In genomic region chr9:109969559-109970237, GRCh38 we compare ENCODE assay signal across 15 cellular contexts.
DNase-seq lines count a peak whose midpoint lies in the region; ATAC-seq and TF ChIP-seq lines count a peak whose summit lies in the region.
"Had no signal": no experiment of that assay in that cellular context is flagged by ENCODE, and none has a peak within 500 bp of the region (broad histone marks: within the 10 kb centered on the region; RNA-seq: fewer than 3 reads in every experiment).

No MANE protein-coding gene starts in this region.

- no peak for DNase-seq in activated CD4-positive, alpha-beta T cell treated with anti-CD3 and anti-CD28 coated beads for 36 hours
- no peak for DNase-seq in activated CD4-positive, alpha-beta T cell treated with anti-CD3 and anti-CD28 coated beads for 4 hours
- DNase-seq in fibroblast of pulmonary artery (ENCODE audit: low read depth), result peak; percentile 32
- DNase-seq in neural progenitor cell (ENCODE audit: low spot score), result no peak
- no peak for DNase-seq in foreskin fibroblast
- no peak for DNase-seq in NCI-H226
- DNase-seq: amygdala; effector memory CD4-positive, alpha-beta T cell; gastrocnemius medialis; GDM1; Karpas-422; NCI-H187 had no signal

- CTCF ChIA-PET in activated CD4-positive, alpha-beta T cell treated with anti-CD3 and anti-CD28 coated beads for 36 hours (lab: Charles Lee), result interaction anchor here (0.6 to 1.5 kb wide), 5 partner anchors 14 to 80 kb away, joined by 3 to 6 read pairs (median 3); no protein-coding TSS in a partner anchor

- H3K36me3 ChIP-seq in OCI-LY3 (replicated peaks; ENCODE audit: low read depth, low read length) (no peaks in the 10 kb centered on the region), neural progenitor cell (no peaks in the 10 kb centered on the region)
- H3K36me3 ChIP-seq: gastrocnemius medialis, neutrophil had no signal

- POLR2A ChIA-PET in activated CD4-positive, alpha-beta T cell treated with anti-CD3 and anti-CD28 coated beads for 36 hours (lab: Charles Lee), result interaction anchor here (0.6 kb wide), 1 partner anchor 472 kb away, joined by 3 read pairs; no protein-coding TSS in a partner anchor

- H3K9ac ChIP-seq in OCI-LY3 (ENCODE audit: low read length) (peak overlapping the region; percentile 55; the same call in 1 of the 2 replicates), neural progenitor cell (no peak overlapping the region)

- TF ChIP-seq CTCF in OCI-LY3 (IDR thresholded peaks at IDR 0.05; ENCODE audit: low read depth, low read length) (no peak), fibroblast of pulmonary artery (IDR thresholded peaks at IDR 0.05; ENCODE audit: low read length, missing control alignments) (no peak), neural progenitor cell (IDR thresholded peaks at IDR 0.05) (no peak), foreskin fibroblast (IDR thresholded peaks at IDR 0.05; ENCODE audit: low read depth, low read length) (no peak)

- 0 out of 2 replicates have a peak, but pooled peaks cover 8% of the 10 kb centered on the region for H3K27me3 ChIP-seq in OCI-LY3 (ENCODE audit: low read depth, low read length)
- no peaks in the 10 kb centered on the region for H3K27me3 ChIP-seq in neural progenitor cell
- H3K27me3 ChIP-seq: gastrocnemius medialis, neutrophil had no signal

- H4K20me1 ChIP-seq in OCI-LY3 (ENCODE audit: insufficient read depth, low read length) (no peaks in the 10 kb centered on the region), neural progenitor cell (ENCODE audit: low read depth) (no peaks in the 10 kb centered on the region)

- H3K9me3 Mint-ChIP-seq in activated CD4-positive, alpha-beta T cell treated with anti-CD3 and anti-CD28 coated beads for 36 hours (ENCODE audit: low read depth), result no peaks in the 10 kb centered on the region
- no peaks in the 10 kb centered on the region for H3K9me3 Mint-ChIP-seq in neural progenitor cell

- H3K27ac ChIP-seq in OCI-LY3 (ENCODE audit: low read length) (peak overlapping the region; percentile 76; the same call in 1 of the 2 replicates), neural progenitor cell (no peak overlapping the region)
- H3K27ac ChIP-seq: gastrocnemius medialis, neutrophil had no signal

- no peak for ATAC-seq in activated CD4-positive, alpha-beta T cell treated with anti-CD3 and anti-CD28 coated beads for 36 hours
- no peak for ATAC-seq in HG03469 (IDR thresholded peaks at IDR 0.05; ENCODE audit: unreplicated experiment)

- no peaks in the 10 kb centered on the region for H3F3A ChIP-seq in neural progenitor cell (ENCODE audit: low read depth)

- peaks cover 3% of the 10 kb centered on the region for H3K36me3 Mint-ChIP-seq in activated CD4-positive, alpha-beta T cell treated with anti-CD3 and anti-CD28 coated beads for 36 hours (ENCODE audit: low read depth)
- no peaks in the 10 kb centered on the region for H3K36me3 Mint-ChIP-seq in neural progenitor cell

- no peaks in the 10 kb centered on the region for H3K27me3 Mint-ChIP-seq in activated CD4-positive, alpha-beta T cell treated with anti-CD3 and anti-CD28 coated beads for 36 hours
- peaks cover 10% of the 10 kb centered on the region for H3K27me3 Mint-ChIP-seq in neural progenitor cell (ENCODE audit: insufficient read depth, low read depth)

- intact Hi-C loops in activated CD4-positive, alpha-beta T cell treated with anti-CD3 and anti-CD28 coated beads for 36 hours (cut with DNase I, micrococcal nuclease), result loop anchor here (10.0 kb wide), 2 partner anchors 285 to 1515 kb away; partner anchors contain the start of genes ECPAS (in 1 of the 2) and TXN (in 1 of the 2)

- H3K4me3 ChIP-seq in OCI-LY3 (ENCODE audit: low read length) (no peak overlapping the region), fibroblast of pulmonary artery (replicated peaks; ENCODE audit: low read depth, low read length) (no peak overlapping the region), neural progenitor cell (no peak overlapping the region), foreskin fibroblast (ENCODE audit: low read depth in 1 of 2, low read length in 2 of 2) (no peak overlapping the region)
- H3K4me3 ChIP-seq: gastrocnemius medialis had no signal

- H3K4me3 Mint-ChIP-seq in activated CD4-positive, alpha-beta T cell treated with anti-CD3 and anti-CD28 coated beads for 36 hours, result no peak overlapping the region
- H3K4me3 Mint-ChIP-seq in neural progenitor cell, result no peak overlapping the region

- H3K79me2 ChIP-seq in OCI-LY3 (ENCODE audit: low read length) (no peaks in the 10 kb centered on the region), neural progenitor cell (ENCODE audit: low read depth) (no peaks in the 10 kb centered on the region)

- H3K27ac Mint-ChIP-seq in activated CD4-positive, alpha-beta T cell treated with anti-CD3 and anti-CD28 coated beads for 36 hours, result peak overlapping the region; percentile 87
- peak overlapping the region; percentile 36 for H3K27ac Mint-ChIP-seq in neural progenitor cell

- H3K4me2 ChIP-seq in OCI-LY3 (ENCODE audit: low read length), result peak overlapping the region; percentile 74
- H3K4me2 ChIP-seq in neural progenitor cell, result no peak overlapping the region

- H3K9me3 ChIP-seq in OCI-LY3 (ENCODE audit: insufficient read depth, low read length) (no peaks in the 10 kb centered on the region), neural progenitor cell (ENCODE audit: low read depth) (no peaks in the 10 kb centered on the region)
- H3K9me3 ChIP-seq: gastrocnemius medialis, neutrophil had no signal

- H3K4me1 Mint-ChIP-seq in activated CD4-positive, alpha-beta T cell treated with anti-CD3 and anti-CD28 coated beads for 36 hours, result peaks cover 78% of the 10 kb centered on the region
- H3K4me1 Mint-ChIP-seq in neural progenitor cell, result peaks cover 27% of the 10 kb centered on the region

- peaks cover 89% of the 10 kb centered on the region for H3K4me1 ChIP-seq in OCI-LY3 (ENCODE audit: low read length)
- peaks cover 12% of the 10 kb centered on the region for H3K4me1 ChIP-seq in neural progenitor cell

- H2AFZ ChIP-seq in OCI-LY3 (ENCODE audit: low read depth, low read length), result no peak overlapping the region
- H2AFZ ChIP-seq in neural progenitor cell (replicated peaks), result no peak overlapping the region
